In genomic region chr22:46613606-46613997, GRCh38 we compare ENCODE assay signal across 1 cellular context.
TF ChIP-seq lines count a peak whose summit lies in the region.

No MANE protein-coding gene starts in this region.

TF ChIP-seq in GM12878, 131 proteins besides CTCF, POLR2A, EP300 and RAD21 (continued from another document):
- TF ChIP-seq RELB (IDR thresholded peaks at IDR 0.05; ENCODE audit: low read depth): no peak
- TF ChIP-seq YBX1 (IDR thresholded peaks at IDR 0.05): no peak
- no peak for TF ChIP-seq BCL11A (IDR thresholded peaks at IDR 0.05; ENCODE audit: low read depth, low read length)
- TF ChIP-seq NBN (IDR thresholded peaks at IDR 0.05): no peak
- TF ChIP-seq POU2F2 (IDR thresholded peaks at IDR 0.05; ENCODE audit: borderline replicate concordance, low read depth, low read length): 0 out of 3 replicates have a peak, but pooled peaks have one; percentile 37
- TF ChIP-seq ZNF274 (IDR thresholded peaks at IDR 0.05; ENCODE audit: insufficient read depth, insufficient read length): no peak
- TF ChIP-seq RB1 (IDR thresholded peaks at IDR 0.05; ENCODE audit: borderline replicate concordance): no peak
- no peak for TF ChIP-seq MAX (IDR thresholded peaks at IDR 0.05; ENCODE audit: low read depth, low read length)
- no peak for TF ChIP-seq ZNF687 (IDR thresholded peaks at IDR 0.05)
- peak; percentile 48; the same call in 1 of the 2 replicates for TF ChIP-seq EED (IDR thresholded peaks at IDR 0.05; ENCODE audit: low read depth)
- TF ChIP-seq DPF2 (IDR thresholded peaks at IDR 0.05): no peak
- TF ChIP-seq POLR2AphosphoS5 (IDR thresholded peaks at IDR 0.05; ENCODE audit: low read length): no peak
- no peak for TF ChIP-seq PAX8 (IDR thresholded peaks at IDR 0.05)
- no peak for TF ChIP-seq MLLT1 (IDR thresholded peaks at IDR 0.05)
- TF ChIP-seq ZBTB33 (IDR thresholded peaks at IDR 0.05): no peak
- TF ChIP-seq BMI1 (IDR thresholded peaks at IDR 0.05; ENCODE audit: borderline replicate concordance): no peak
- TF ChIP-seq HDGF (IDR thresholded peaks at IDR 0.05): 0 out of 2 replicates have a peak, but pooled peaks have one; percentile 11
- no peak for TF ChIP-seq HSF1 (IDR thresholded peaks at IDR 0.05; ENCODE audit: low read depth, low read length)
- no peak for TF ChIP-seq REST (IDR thresholded peaks at IDR 0.05; ENCODE audit: low read depth, low read length)
- TF ChIP-seq ASH2L (IDR thresholded peaks at IDR 0.05; ENCODE audit: borderline replicate concordance, low read depth): no peak
- TF ChIP-seq TARDBP (IDR thresholded peaks at IDR 0.05; ENCODE audit: borderline replicate concordance): no peak
- no peak for TF ChIP-seq FOS (IDR thresholded peaks at IDR 0.05; ENCODE audit: borderline replicate concordance, extremely low read depth, insufficient read length)
- TF ChIP-seq NR2F1 (conservative IDR thresholded peaks at IDR 0.05): peak; percentile 75
- TF ChIP-seq CHD4 (IDR thresholded peaks at IDR 0.05): no peak
- no peak for TF ChIP-seq BHLHE40 (IDR thresholded peaks at IDR 0.05; ENCODE audit: borderline replicate concordance in 1 of 2, low read depth in 2 of 2, low read length in 1 of 2)
- TF ChIP-seq PKNOX1 (IDR thresholded peaks at IDR 0.05): no peak
- TF ChIP-seq MYC (IDR thresholded peaks at IDR 0.05; ENCODE audit: insufficient read depth, insufficient read length, insufficient replicate concordance, low read length, severe bottlenecking): no peak
TF ChIP-seq in GM12878: peak in this region for 7.
